Comparison of ENCODE assay signal across 1 cellular context in genomic region chr16:82008957-82009592, GRCh38.
A peak's percentile ranks its signal among the peaks of the same experiment; 100 is the strongest.
TF ChIP-seq lines count a peak whose summit lies in the region.

No MANE protein-coding gene starts in this region.

TF ChIP-seq in HEK293, 187 proteins besides CTCF, POLR2A, EP300 and RAD21 (continued from another document):
- TF ChIP-seq ZNF677 (tag by site-specific recombination; IDR thresholded peaks at IDR 0.05) (no peak), ZNF626 (tag by site-specific recombination; IDR thresholded peaks at IDR 0.05) (0 out of 2 replicates have a peak, but pooled peaks have one; percentile 13), ZNF174 (tag by site-specific recombination; IDR thresholded peaks at IDR 0.05) (no peak), SETDB1 (IDR thresholded peaks at IDR 0.05; ENCODE audit: insufficient read length, low read length) (peak; percentile 84), GFI1B (tag by site-specific recombination; IDR thresholded peaks at IDR 0.05) (no peak), RBAK (tag by site-specific recombination; IDR thresholded peaks at IDR 0.05) (no peak), ZNF548 (tag by site-specific recombination; IDR thresholded peaks at IDR 0.05) (no peak), ZNF341 (tag by site-specific recombination; IDR thresholded peaks at IDR 0.05; ENCODE audit: low read depth) (no peak), ZBTB6 (tag by site-specific recombination; IDR thresholded peaks at IDR 0.05) (no peak), ZNF585B (tag by site-specific recombination; IDR thresholded peaks at IDR 0.05) (0 out of 2 replicates have a peak, but pooled peaks have one; percentile 26), ATF2 (tag by site-specific recombination; IDR thresholded peaks at IDR 0.05; ENCODE audit: low read depth) (no peak), ZNF26 (tag by site-specific recombination; IDR thresholded peaks at IDR 0.05) (no peak), ZNF558 (tag by site-specific recombination; IDR thresholded peaks at IDR 0.05) (no peak), WT1 (tag by site-specific recombination; IDR thresholded peaks at IDR 0.05) (no peak), ZNF645 (tag by site-specific recombination; IDR thresholded peaks at IDR 0.05) (no peak), SALL2 (tag by site-specific recombination; IDR thresholded peaks at IDR 0.05; ENCODE audit: borderline replicate concordance) (no peak), MZF1 (tag by site-specific recombination; IDR thresholded peaks at IDR 0.05; ENCODE audit: borderline replicate concordance) (no peak), ZNF146 (tag by site-specific recombination; IDR thresholded peaks at IDR 0.05) (no peak)
- TF ChIP-seq, protein P1, sequence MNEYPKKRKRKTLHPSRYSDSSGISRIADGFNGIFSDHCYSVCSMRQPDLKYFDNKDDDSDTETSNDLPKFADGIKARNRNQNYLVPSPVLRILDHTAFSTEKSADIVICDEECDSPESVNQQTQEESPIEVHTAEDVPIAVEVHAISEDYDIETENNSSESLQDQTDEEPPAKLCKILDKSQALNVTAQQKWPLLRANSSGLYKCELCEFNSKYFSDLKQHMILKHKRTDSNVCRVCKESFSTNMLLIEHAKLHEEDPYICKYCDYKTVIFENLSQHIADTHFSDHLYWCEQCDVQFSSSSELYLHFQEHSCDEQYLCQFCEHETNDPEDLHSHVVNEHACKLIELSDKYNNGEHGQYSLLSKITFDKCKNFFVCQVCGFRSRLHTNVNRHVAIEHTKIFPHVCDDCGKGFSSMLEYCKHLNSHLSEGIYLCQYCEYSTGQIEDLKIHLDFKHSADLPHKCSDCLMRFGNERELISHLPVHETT (tag by site-specific recombination; IDR thresholded peaks at IDR 0.05): no peak
- TF ChIP-seq, protein P2, sequence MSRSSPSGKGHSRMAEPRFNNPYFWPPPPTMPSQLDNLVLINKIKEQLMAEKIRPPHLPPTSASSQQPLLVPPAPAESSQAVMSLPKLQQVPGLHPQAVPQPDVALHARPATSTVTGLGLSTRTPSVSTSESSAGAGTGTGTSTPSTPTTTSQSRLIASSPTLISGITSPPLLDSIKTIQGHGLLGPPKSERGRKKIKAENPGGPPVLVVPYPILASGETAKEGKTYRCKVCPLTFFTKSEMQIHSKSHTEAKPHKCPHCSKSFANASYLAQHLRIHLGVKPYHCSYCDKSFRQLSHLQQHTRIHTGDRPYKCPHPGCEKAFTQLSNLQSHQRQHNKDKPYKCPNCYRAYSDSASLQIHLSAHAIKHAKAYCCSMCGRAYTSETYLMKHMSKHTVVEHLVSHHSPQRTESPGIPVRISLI (tag by site-specific recombination; IDR thresholded peaks at IDR 0.05): no peak
- TF ChIP-seq, protein P3, sequence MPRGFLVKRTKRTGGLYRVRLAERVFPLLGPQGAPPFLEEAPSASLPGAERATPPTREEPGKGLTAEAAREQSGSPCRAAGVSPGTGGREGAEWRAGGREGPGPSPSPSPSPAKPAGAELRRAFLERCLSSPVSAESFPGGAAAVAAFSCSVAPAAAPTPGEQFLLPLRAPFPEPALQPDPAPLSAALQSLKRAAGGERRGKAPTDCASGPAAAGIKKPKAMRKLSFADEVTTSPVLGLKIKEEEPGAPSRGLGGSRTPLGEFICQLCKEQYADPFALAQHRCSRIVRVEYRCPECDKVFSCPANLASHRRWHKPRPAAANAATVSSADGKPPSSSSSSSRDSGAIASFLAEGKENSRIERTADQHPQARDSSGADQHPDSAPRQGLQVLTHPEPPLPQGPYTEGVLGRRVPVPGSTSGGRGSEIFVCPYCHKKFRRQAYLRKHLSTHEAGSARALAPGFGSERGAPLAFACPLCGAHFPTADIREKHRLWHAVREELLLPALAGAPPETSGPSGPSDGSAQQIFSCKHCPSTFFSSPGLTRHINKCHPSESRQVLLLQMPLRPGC (tag by site-specific recombination; IDR thresholded peaks at IDR 0.05): no peak
